24 cellular contexts compared by ENCODE assay signal in genomic region chr1:209613351-209614150, GRCh38. TPM values are rescaled to one million over a fixed set of nuclear protein-coding genes. Genes with fewer than 3 reads are reported as not detected.
DNase-seq lines count a peak whose midpoint lies in the region; ATAC-seq, FAIRE-seq and TF ChIP-seq lines count a peak whose summit lies in the region.
"Had no signal": no experiment of that assay in that cellular context is flagged by ENCODE, and none has a peak within 500 bp of the region (broad histone marks: within the 10 kb centered on the region; RNA-seq: fewer than 3 reads in every experiment).

No MANE protein-coding gene starts in this region.

- no peaks in the 10 kb centered on the region for H3K27me3 Mint-ChIP-seq in MCF 10A (ENCODE audit: insufficient read depth, unreplicated experiment)

- no TSS peak for BruUV-seq in MCF 10A (replicated peaks; lab: Mats Ljungman, UMichigan)

- H3K9me3 ChIP-seq in breast epithelium (no peaks in the 10 kb centered on the region), sigmoid colon (no peaks in the 10 kb centered on the region)

- TF ChIP-seq POLR2A in breast epithelium (IDR thresholded peaks at IDR 0.05) (no peak), sigmoid colon (IDR thresholded peaks at IDR 0.05) (no peak)

- H3K4me3 ChIP-seq in breast epithelium (no peak overlapping the region), bronchial epithelial cell (ENCODE audit: low read depth, low read length) (no peak overlapping the region), sigmoid colon (no peak overlapping the region)
- H3K4me3 ChIP-seq: BLaER1 treated with 17β-estradiol and CSF1 and Interleukin-3, amounts not matched to agents 10 nM and 100 nM had no signal

- CTCF ChIA-PET in MCF 10A (lab: Yijun Ruan, JAX), result interaction anchor here (0.6 to 15.2 kb wide), 16 partner anchors 9 to 1760 kb away, joined by 3 to 403 read pairs (median 4); no protein-coding TSS in a partner anchor

- POLR2A ChIA-PET in MCF 10A (lab: Yijun Ruan, JAX), result interaction anchor here (0.6 to 9.6 kb wide), 9 partner anchors 10 to 117 kb away, joined by 3 to 69 read pairs (median 4); partner anchors contain the start of gene LAMB3

- H3K27me3 ChIP-seq in breast epithelium, result no peaks in the 10 kb centered on the region
- H3K27me3 ChIP-seq in bronchial epithelial cell (ENCODE audit: control insufficient read depth, insufficient read depth, low read length), result no peaks in the 10 kb centered on the region
- no peaks in the 10 kb centered on the region for H3K27me3 ChIP-seq in sigmoid colon
- H3K27me3 ChIP-seq: BLaER1 treated with 17β-estradiol and CSF1 and Interleukin-3, amounts not matched to agents 10 nM and 100 nM had no signal

- ATAC-seq in left colon, result peak; percentile 16

- H3K4me1 ChIP-seq in breast epithelium, result no peaks in the 10 kb centered on the region
- no peaks in the 10 kb centered on the region for H3K4me1 ChIP-seq in sigmoid colon

- intact Hi-C loops in MCF 10A (cut with micrococcal nuclease), result no loop called here
- intact Hi-C loops in breast epithelium (cut with DNase I; ENCODE audit: low total_unique reads), result no loop called here
- intact Hi-C loops in left colon (cut with DNase I, micrococcal nuclease), result no loop called here
- intact Hi-C loops in sigmoid colon (cut with DNase I), result no loop called here

- FAIRE-seq in bronchial epithelial cell (lab: Jason Lieb, UNC), result peak; percentile 87
- FAIRE-seq: GM12891 had no signal

- TF ChIP-seq CTCF in MCF 10A (IDR thresholded peaks at IDR 0.05; ENCODE audit: unreplicated experiment), result no peak
- TF ChIP-seq CTCF in breast epithelium (IDR thresholded peaks at IDR 0.05), result no peak
- no peak for TF ChIP-seq CTCF in bronchial epithelial cell (IDR thresholded peaks at IDR 0.05; ENCODE audit: insufficient read depth, low read length, severe bottlenecking)
- no peak for TF ChIP-seq CTCF in sigmoid colon (IDR thresholded peaks at IDR 0.05)

- DNase-seq in MCF 10A (ENCODE audit: unreplicated experiment), result peak; percentile 27
- no peak for DNase-seq in breast epithelium (ENCODE audit: low spot score in 2 of 2)
- peak; percentile 63 for DNase-seq in bronchial epithelial cell (ENCODE audit: low read depth)
- DNase-seq in left colon, result no peak
- no peak for DNase-seq in NCI-H1105 (lab: John Stamatoyannopoulos, UW)
- DNase-seq in stimulated activated naive CD4-positive, alpha-beta T cell treated with Interleukin-2 at 50 U/mL for 16 hours (lab: John Stamatoyannopoulos, UW), result no peak
- no peak for DNase-seq in activated naive CD4-positive, alpha-beta T cell treated with anti-CD3 and anti-CD28 coated beads, Interleukin-2, amount 50 U/mL, for 16 hours
- DNase-seq in sigmoid colon, result no peak
- DNase-seq: CD8-positive, alpha-beta memory T cell; GF-D8; HFFc6; MM.1S; NCI-H1092 treated with DMSO at 0.1 percent for 48 hours; NCI-H1694; NCI-H2107; NCI-H2227 treated with DMSO at 0.1 percent for 48 hours; NCI-H526; OCI-M1; RPMI8226 had no signal

- H3K4me1 Mint-ChIP-seq in MCF 10A (ENCODE audit: insufficient read depth, unreplicated experiment), result peaks cover 14% of the 10 kb centered on the region

- H3K4me3 Mint-ChIP-seq in MCF 10A (ENCODE audit: unreplicated experiment), result no peak overlapping the region
- H3K4me3 Mint-ChIP-seq: CD8-positive, alpha-beta memory T cell; HFFc6 had no signal

- no peak overlapping the region for H3K27ac ChIP-seq in breast epithelium
- no peak overlapping the region for H3K27ac ChIP-seq in sigmoid colon
- H3K27ac ChIP-seq: BLaER1 treated with 17β-estradiol and CSF1 and Interleukin-3, amounts not matched to agents 10 nM and 100 nM had no signal

- peaks cover 75% of the 10 kb centered on the region for H3K36me3 Mint-ChIP-seq in MCF 10A (ENCODE audit: insufficient read depth, unreplicated experiment)

- no peaks in the 10 kb centered on the region for H3K9me3 Mint-ChIP-seq in MCF 10A (ENCODE audit: unreplicated experiment)
- H3K9me3 Mint-ChIP-seq: CD8-positive, alpha-beta memory T cell; HFFc6 had no signal

- WGBS in sigmoid colon, 2 donors, result 72 to 76% methylated on average over 5 of the region's 5 CpGs

- H3K36me3 ChIP-seq in breast epithelium (no peaks in the 10 kb centered on the region), bronchial epithelial cell (ENCODE audit: control insufficient read depth, insufficient read depth, low read length) (peaks cover 24% of the 10 kb centered on the region), sigmoid colon (no peaks in the 10 kb centered on the region)

- no peak for TF ChIP-seq EP300 in sigmoid colon (IDR thresholded peaks at IDR 0.05)

- no peak overlapping the region for H3K27ac Mint-ChIP-seq in MCF 10A (ENCODE audit: low read depth, unreplicated experiment)
- H3K27ac Mint-ChIP-seq: CD8-positive, alpha-beta memory T cell; HFFc6 had no signal

RNA-seq across cellular contexts. Expression of gene CAMK1G, which starts 30.0 kb away (rescaled TPM):
- total RNA-seq in MCF 10A (2022), result not detected in 2 replicates
- total RNA-seq in breast epithelium, result 1 to 10 TPM in 1 of 3 donors, under 1 TPM in 1, not detected in 1; 0.16 to 1.8 TPM
- not detected in 2 replicates for total RNA-seq in bronchial epithelial cell
- total RNA-seq in left colon, result under 1 TPM in 1 of 2 donors, not detected in 1; 0.17 TPM
- 1 to 10 TPM in 1 of 4 donors, under 1 TPM in 3; 0.16 to 1.4 (median 0.62) TPM for total RNA-seq in sigmoid colon
- polyA plus RNA-seq in sigmoid colon, result under 1 TPM in 1 of 3 donors, not detected in 2; 0.48 TPM
- total RNA-seq: A172; CD8-positive, alpha-beta memory T cell; Daoy; H4 had no signal
- polyA plus RNA-seq: CD8-positive, alpha-beta memory T cell had no signal

RNA-seq across cellular contexts. Expression of gene LAMB3, which starts 38.7 kb away (rescaled TPM):
- total RNA-seq in MCF 10A (2022), result 999 and 1,572 TPM in 2 replicates
- 10 to 100 TPM; 23.9 to 48.0 (median 35.6) TPM for total RNA-seq in breast epithelium
- 1,162 and 3,106 TPM in 2 replicates for total RNA-seq in bronchial epithelial cell
- 100 to 1,000 TPM in 1 of 2 donors, 10 to 100 TPM in 1; 85.2 to 136 TPM for total RNA-seq in left colon
- under 1 TPM in 3 of 4 donors, not detected in 1; 0.14 to 0.55 (median 0.16) TPM for total RNA-seq in sigmoid colon
- 10 to 100 TPM; 18.0 to 49.4 (median 21.0) TPM for polyA plus RNA-seq in sigmoid colon

Comparison
In these comparisons a context has a peak if more than half of its experiments do, and no peak if none do; other contexts are left out.
1. DNase-seq: peak in MCF 10A (single experiment) and bronchial epithelial cell (single experiment); none in breast epithelium (0 of 2), left colon (0 of 2), NCI-H1105 (single experiment), stimulated activated naive CD4-positive, alpha-beta T cell treated with Interleukin-2 at 50 U/mL for 16 hours (single experiment), activated naive CD4-positive, alpha-beta T cell treated with anti-CD3 and anti-CD28 coated beads, Interleukin-2, amount 50 U/mL, for 16 hours (single experiment) and sigmoid colon (single experiment).
2. RNA of gene LAMB3, which starts 38.7 kb away (total RNA-seq): 1,162 to 3,106 TPM in bronchial epithelial cell, 999 to 1,572 TPM in MCF 10A, 85.2 to 136 TPM in left colon and 23.9 to 48.0 TPM in breast epithelium; 0.14 to 0.55 TPM in sigmoid colon; every median in the first group is over 10 times any median in the second.